ENCODE assay signal across 8 cellular contexts in genomic region chr2:87521057-87521456, GRCh38.
DNase-seq lines count a peak whose midpoint lies in the region; ATAC-seq and TF ChIP-seq lines count a peak whose summit lies in the region.
"Not testable (repeated sequence)": the region's sequence is repeated elsewhere in the genome, so short reads cannot be mapped to it uniquely, and the experiment has no call there.

No MANE protein-coding gene starts in this region.

- H3K4me3 Mint-ChIP-seq in activated CD4-positive, alpha-beta T cell treated with anti-CD3 and anti-CD28 coated beads, Interleukin-2, amount 10 ng/mL, durations not matched to agents 7 days and 5 days = not testable (repeated sequence)
- H3K4me3 Mint-ChIP-seq in activated naive CD4-positive, alpha-beta T cell treated with anti-CD3 and anti-CD28 coated beads, Interleukin-2, amount 50 U/mL, for 24 hours = peak overlapping the region; percentile 65
- H3K4me3 Mint-ChIP-seq in naive thymus-derived CD8-positive, alpha-beta T cell = peak overlapping the region in 1 of 10 donors; percentile 12

- intact Hi-C loops in transverse colon (cut with DNase I; ENCODE audit: low total_unique reads) = not testable (repeated sequence)

- not testable (repeated sequence) for H3K4me1 ChIP-seq in transverse colon

- not testable (repeated sequence) for TF ChIP-seq EP300 in transverse colon (IDR thresholded peaks at IDR 0.05; ENCODE audit: low read depth)

- H3K27me3 Mint-ChIP-seq in activated CD4-positive, alpha-beta T cell treated with anti-CD3 and anti-CD28 coated beads, Interleukin-2, amount 10 ng/mL, durations not matched to agents 7 days and 5 days; activated naive CD4-positive, alpha-beta T cell treated with anti-CD3 and anti-CD28 coated beads, Interleukin-2, amount 50 U/mL, for 24 hours; naive thymus-derived CD8-positive, alpha-beta T cell: not testable (repeated sequence)

- peaks cover 19% of the 10 kb centered on the region for H3K36me3 Mint-ChIP-seq in activated CD4-positive, alpha-beta T cell treated with anti-CD3 and anti-CD28 coated beads, Interleukin-2, amount 10 ng/mL, durations not matched to agents 7 days and 5 days (ENCODE audit: low read depth)
- H3K36me3 Mint-ChIP-seq in activated naive CD4-positive, alpha-beta T cell treated with anti-CD3 and anti-CD28 coated beads, Interleukin-2, amount 50 U/mL, for 24 hours = peaks cover 21% of the 10 kb centered on the region
- H3K36me3 Mint-ChIP-seq in naive thymus-derived CD8-positive, alpha-beta T cell = not testable (repeated sequence)

- ATAC-seq in GM18867 (IDR thresholded peaks at IDR 0.05; ENCODE audit: unreplicated experiment) (peak; percentile 73), GM21515 (IDR thresholded peaks at IDR 0.05; ENCODE audit: unreplicated experiment) (peak; percentile 73), HG02981 (IDR thresholded peaks at IDR 0.05; ENCODE audit: unreplicated experiment) (peak; percentile 41), HG03521 (IDR thresholded peaks at IDR 0.05; ENCODE audit: unreplicated experiment) (peak; percentile 56)
- ATAC-seq in naive thymus-derived CD8-positive, alpha-beta T cell = peak; percentile 24 to 45

- not testable (repeated sequence) for H3K9me3 Mint-ChIP-seq in activated CD4-positive, alpha-beta T cell treated with anti-CD3 and anti-CD28 coated beads, Interleukin-2, amount 10 ng/mL, durations not matched to agents 7 days and 5 days; activated naive CD4-positive, alpha-beta T cell treated with anti-CD3 and anti-CD28 coated beads, Interleukin-2, amount 50 U/mL, for 24 hours; naive thymus-derived CD8-positive, alpha-beta T cell

- not testable (repeated sequence) for TF ChIP-seq POLR2A in transverse colon (IDR thresholded peaks at IDR 0.05)

- H3K9me3 ChIP-seq in transverse colon = not testable (repeated sequence)

- not testable (repeated sequence) for TF ChIP-seq CTCF in transverse colon (IDR thresholded peaks at IDR 0.05)

- 78% methylated on average over 9 of the region's 10 CpGs; no CpG with 5 or more reads in 1 of the 2 donors for WGBS in transverse colon (ENCODE audit: low coverage in 1 of 2), 2 donors

- not testable (repeated sequence) for H3K27me3 ChIP-seq in transverse colon

- in situ Hi-C loops in transverse colon (cut with MboI; ENCODE audit: low pct_ligation_motif_present in 1 of 4, low pct_unique_long_range_greater_than_20kb in 1 of 4, low sequenced_read_pairs in 3 of 4) = not testable (repeated sequence)

- peak overlapping the region in 3 of 4 donors; percentile 39 to 46 (median 43) for H3K27ac ChIP-seq in transverse colon

- not testable (repeated sequence) for H3K4me3 ChIP-seq in transverse colon

- peak; percentile 27 for DNase-seq in activated CD4-positive, alpha-beta T cell treated with anti-CD3 and anti-CD28 coated beads, Interleukin-2, amount 10 ng/mL, durations not matched to agents 7 days and 5 days
- DNase-seq in naive thymus-derived CD8-positive, alpha-beta T cell = peak in 2 of 10 donors; percentile 33 to 56
- DNase-seq in transverse colon = peak; percentile 47

- CTCF ChIA-PET in activated CD4-positive, alpha-beta T cell treated with anti-CD3 and anti-CD28 coated beads, Interleukin-2, amount 10 ng/mL, durations not matched to agents 7 days and 5 days (lab: Charles Lee) = not testable (repeated sequence)

- POLR2A ChIA-PET in activated CD4-positive, alpha-beta T cell treated with anti-CD3 and anti-CD28 coated beads, Interleukin-2, amount 10 ng/mL, durations not matched to agents 7 days and 5 days (lab: Charles Lee); naive thymus-derived CD8-positive, alpha-beta T cell (lab: Charles Lee): not testable (repeated sequence)

- H3K36me3 ChIP-seq in transverse colon = not testable (repeated sequence)

- H3K27ac Mint-ChIP-seq in activated CD4-positive, alpha-beta T cell treated with anti-CD3 and anti-CD28 coated beads, Interleukin-2, amount 10 ng/mL, durations not matched to agents 7 days and 5 days = peak overlapping the region; percentile 67
- peak overlapping the region; percentile 93 for H3K27ac Mint-ChIP-seq in activated naive CD4-positive, alpha-beta T cell treated with anti-CD3 and anti-CD28 coated beads, Interleukin-2, amount 50 U/mL, for 24 hours
- H3K27ac Mint-ChIP-seq in naive thymus-derived CD8-positive, alpha-beta T cell = peak overlapping the region in 8 of 10 donors; percentile 61 to 90 (median 78)

- peaks cover 36% of the 10 kb centered on the region for H3K4me1 Mint-ChIP-seq in activated CD4-positive, alpha-beta T cell treated with anti-CD3 and anti-CD28 coated beads, Interleukin-2, amount 10 ng/mL, durations not matched to agents 7 days and 5 days
- peaks cover 56% of the 10 kb centered on the region for H3K4me1 Mint-ChIP-seq in activated naive CD4-positive, alpha-beta T cell treated with anti-CD3 and anti-CD28 coated beads, Interleukin-2, amount 50 U/mL, for 24 hours
- H3K4me1 Mint-ChIP-seq in naive thymus-derived CD8-positive, alpha-beta T cell = peaks cover 0 to 63% (median 22%) of the 10 kb centered on the region in 4 donors
